8 cellular contexts compared by ENCODE assay signal in genomic region chrX:71540801-71541545, GRCh38. TPM values are rescaled to one million over a fixed set of nuclear protein-coding genes. Genes with fewer than 3 reads are reported as not detected.
DNase-seq lines count a peak whose midpoint lies in the region; ATAC-seq and TF ChIP-seq lines count a peak whose summit lies in the region.

No MANE protein-coding gene starts in this region.

- H3K9ac ChIP-seq in SK-N-SH, result peak overlapping the region; percentile 24; the same call in 1 of the 2 replicates

- H3K4me1 Mint-ChIP-seq in naive thymus-derived CD4-positive, alpha-beta T cell, result peaks cover 30 to 84% (median 74%) of the 10 kb centered on the region in 7 donors

- H3K4me2 ChIP-seq in SK-N-SH, result peak overlapping the region; percentile 23; the same call in 1 of the 2 replicates

- H3K79me2 ChIP-seq in SK-N-SH (ENCODE audit: insufficient read depth), result peaks cover 88% of the 10 kb centered on the region

- WGBS in SK-N-SH (ENCODE audit: low lambda C conversion rate), result 32% methylated on average over 7 of the region's 7 CpGs

- no peak overlapping the region for H3K4me3 ChIP-seq in SK-N-SH (ENCODE audit: low read depth in 2 of 2, low read length in 1 of 2)
- H3K4me3 ChIP-seq in naive thymus-derived CD4-positive, alpha-beta T cell (ENCODE audit: low read length), result peak overlapping the region; percentile 38

- no peak overlapping the region for H2AFZ ChIP-seq in SK-N-SH (ENCODE audit: low read depth)

- CTCF ChIA-PET in SK-N-SH (lab: Yijun Ruan, JAX), result no interaction called here
- CTCF ChIA-PET in naive thymus-derived CD4-positive, alpha-beta T cell (lab: Charles Lee), result interaction anchor here (1.0 kb wide), 1 partner anchor 9 kb away, joined by 3 read pairs; no protein-coding TSS in a partner anchor

- peak overlapping the region; percentile 2 to 91 (median 46) for H3K27ac Mint-ChIP-seq in naive thymus-derived CD4-positive, alpha-beta T cell

- peaks cover 92% of the 10 kb centered on the region for H4K20me1 ChIP-seq in SK-N-SH (ENCODE audit: insufficient read depth)

- H3K4me1 ChIP-seq in SK-N-SH (ENCODE audit: control insufficient read depth in 1 of 2, insufficient read depth in 2 of 2, low read depth in 1 of 2, low read length in 1 of 2), result peaks cover 7 to 18% of the 10 kb centered on the region in 2 experiments; a peak in 3 of 4 replicates
- peaks cover 27 to 28% of the 10 kb centered on the region in 2 donors for H3K4me1 ChIP-seq in naive thymus-derived CD4-positive, alpha-beta T cell (ENCODE audit: control insufficient read depth in 2 of 2, insufficient read depth in 2 of 2, low read length in 2 of 2)

- peaks cover 40% of the 10 kb centered on the region for H3F3A ChIP-seq in SK-N-SH (replicated peaks; ENCODE audit: insufficient read depth)

- no peaks in the 10 kb centered on the region for H3K9me3 ChIP-seq in SK-N-SH
- no peaks in the 10 kb centered on the region for H3K9me3 ChIP-seq in naive thymus-derived CD4-positive, alpha-beta T cell (ENCODE audit: control insufficient read depth in 2 of 3, low read length in 3 of 3)

- H3K27me3 Mint-ChIP-seq in naive thymus-derived CD4-positive, alpha-beta T cell, result no peaks in the 10 kb centered on the region

- ATAC-seq in SK-N-SH treated with all-trans-retinoic acid at 6 μM for 48 hours (no peak), HG02870 (IDR thresholded peaks at IDR 0.05; ENCODE audit: unreplicated experiment) (peak; percentile 80)
- ATAC-seq in naive thymus-derived CD4-positive, alpha-beta T cell, result peak; percentile 70

- intact Hi-C loops in naive thymus-derived CD4-positive, alpha-beta T cell (cut with micrococcal nuclease), result loop anchor here (1.0 kb wide), 1 partner anchor 9 kb away; no protein-coding TSS in a partner anchor

- TF ChIP-seq EP300 in SK-N-SH (IDR thresholded peaks at IDR 0.05; ENCODE audit: borderline replicate concordance in 1 of 2, low read depth in 1 of 2, low read length in 1 of 2), result no peak

- no peaks in the 10 kb centered on the region for H3K9me2 ChIP-seq in SK-N-SH

- POLR2A ChIA-PET in SK-N-SH (lab: Yijun Ruan, JAX), result no interaction called here
- POLR2A ChIA-PET in naive thymus-derived CD4-positive, alpha-beta T cell (lab: Charles Lee), result interaction anchor here (1.5 to 5.7 kb wide), 3 partner anchors 7 to 26 kb away, joined by 3 to 49 read pairs (median 5); partner anchors contain the start of gene OGT

- H3K4me3 Mint-ChIP-seq in naive thymus-derived CD4-positive, alpha-beta T cell, result peak overlapping the region; percentile 29 to 98 (median 78)

- no peak for TF ChIP-seq CTCF in SK-N-SH (IDR thresholded peaks at IDR 0.05)

- H3K27ac ChIP-seq in SK-N-SH (ENCODE audit: low read depth in 2 of 2, low read length in 1 of 2), result peak overlapping the region in 1 of 2 experiments; percentile 81; a peak in 2 of 4 replicates
- peak overlapping the region; percentile 46 for H3K27ac ChIP-seq in naive thymus-derived CD4-positive, alpha-beta T cell (ENCODE audit: low read depth, low read length)

- H3K36me3 Mint-ChIP-seq in naive thymus-derived CD4-positive, alpha-beta T cell, result peaks cover 0 to 31% (median 12%) of the 10 kb centered on the region in 5 donors

- H3K9me3 Mint-ChIP-seq in naive thymus-derived CD4-positive, alpha-beta T cell, result no peaks in the 10 kb centered on the region

- TF ChIP-seq RAD21 in SK-N-SH (IDR thresholded peaks at IDR 0.05; ENCODE audit: low read length), result no peak

- peaks cover 8 to 21% of the 10 kb centered on the region in 2 experiments for H3K36me3 ChIP-seq in SK-N-SH (replicated peaks in 1 of 2; ENCODE audit: control insufficient read depth in 1 of 2, insufficient read depth in 2 of 2, low read length in 1 of 2)
- peaks cover 6 to 25% (median 13%) of the 10 kb centered on the region in 3 experiments for H3K36me3 ChIP-seq in naive thymus-derived CD4-positive, alpha-beta T cell (ENCODE audit: control insufficient read depth in 2 of 3, insufficient read depth in 3 of 3, low read length in 3 of 3)

- peaks cover 4% of the 10 kb centered on the region; the same call in 1 of the 2 replicates for H3K27me3 ChIP-seq in SK-N-SH (ENCODE audit: insufficient read depth)
- H3K27me3 ChIP-seq in naive thymus-derived CD4-positive, alpha-beta T cell (ENCODE audit: control insufficient read depth in 2 of 2, insufficient read depth in 2 of 2, low read length in 2 of 2), result no peaks in the 10 kb centered on the region

- DNase-seq in SK-N-SH (no peak), SIG-M5 (lab: John Stamatoyannopoulos, UW) (peak; percentile 79), amniotic stem cell (lab: John Stamatoyannopoulos, UW) (no peak), occipital lobe (lab: John Stamatoyannopoulos, UW) (no peak), NCI-H526 (lab: John Stamatoyannopoulos, UW) (no peak)
- no peak for DNase-seq in naive thymus-derived CD4-positive, alpha-beta T cell

TF ChIP-seq in SK-N-SH, 30 proteins besides CTCF, POLR2A, EP300 and RAD21 (continues in another document):
- TF ChIP-seq, protein P1, sequence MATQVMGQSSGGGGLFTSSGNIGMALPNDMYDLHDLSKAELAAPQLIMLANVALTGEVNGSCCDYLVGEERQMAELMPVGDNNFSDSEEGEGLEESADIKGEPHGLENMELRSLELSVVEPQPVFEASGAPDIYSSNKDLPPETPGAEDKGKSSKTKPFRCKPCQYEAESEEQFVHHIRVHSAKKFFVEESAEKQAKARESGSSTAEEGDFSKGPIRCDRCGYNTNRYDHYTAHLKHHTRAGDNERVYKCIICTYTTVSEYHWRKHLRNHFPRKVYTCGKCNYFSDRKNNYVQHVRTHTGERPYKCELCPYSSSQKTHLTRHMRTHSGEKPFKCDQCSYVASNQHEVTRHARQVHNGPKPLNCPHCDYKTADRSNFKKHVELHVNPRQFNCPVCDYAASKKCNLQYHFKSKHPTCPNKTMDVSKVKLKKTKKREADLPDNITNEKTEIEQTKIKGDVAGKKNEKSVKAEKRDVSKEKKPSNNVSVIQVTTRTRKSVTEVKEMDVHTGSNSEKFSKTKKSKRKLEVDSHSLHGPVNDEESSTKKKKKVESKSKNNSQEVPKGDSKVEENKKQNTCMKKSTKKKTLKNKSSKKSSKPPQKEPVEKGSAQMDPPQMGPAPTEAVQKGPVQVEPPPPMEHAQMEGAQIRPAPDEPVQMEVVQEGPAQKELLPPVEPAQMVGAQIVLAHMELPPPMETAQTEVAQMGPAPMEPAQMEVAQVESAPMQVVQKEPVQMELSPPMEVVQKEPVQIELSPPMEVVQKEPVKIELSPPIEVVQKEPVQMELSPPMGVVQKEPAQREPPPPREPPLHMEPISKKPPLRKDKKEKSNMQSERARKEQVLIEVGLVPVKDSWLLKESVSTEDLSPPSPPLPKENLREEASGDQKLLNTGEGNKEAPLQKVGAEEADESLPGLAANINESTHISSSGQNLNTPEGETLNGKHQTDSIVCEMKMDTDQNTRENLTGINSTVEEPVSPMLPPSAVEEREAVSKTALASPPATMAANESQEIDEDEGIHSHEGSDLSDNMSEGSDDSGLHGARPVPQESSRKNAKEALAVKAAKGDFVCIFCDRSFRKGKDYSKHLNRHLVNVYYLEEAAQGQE (IDR thresholded peaks at IDR 0.05; ENCODE audit: low read depth, low read length), result no peak
- no peak for TF ChIP-seq POLR2AphosphoS5 (IDR thresholded peaks at IDR 0.05; ENCODE audit: low read depth, low read length)

TF ChIP-seq in SK-N-SH treated with all-trans-retinoic acid at 6 μM for 48 hours, 23 proteins besides CTCF, POLR2A, EP300 and RAD21:
- TF ChIP-seq OSR1 (CRISPR knock-in tag; IDR thresholded peaks at IDR 0.05), result no peak
- no peak for TF ChIP-seq PPARA (CRISPR knock-in tag; IDR thresholded peaks at IDR 0.05; ENCODE audit: borderline replicate concordance)

RNA-seq across cellular contexts. Expression of gene OGT, which starts 8.1 kb away (rescaled TPM):
- 77.0 and 148 TPM in 2 replicates for polyA plus RNA-seq in SK-N-SH (2012; rRNA removed)
- polyA plus RNA-seq in SK-N-SH (2012; cell fraction: cytosol; rRNA removed), result 17.5 and 19.8 TPM in 2 replicates
- 556 and 990 TPM in 2 replicates for polyA plus RNA-seq in SK-N-SH (2012; cell fraction: nucleus; rRNA removed)
- total RNA-seq in naive thymus-derived CD4-positive, alpha-beta T cell, result 100 to 1,000 TPM; 313 to 520 (median 424) TPM
- polyA plus RNA-seq in naive thymus-derived CD4-positive, alpha-beta T cell, result 10 to 100 TPM; 30.5 to 40.4 TPM
- total RNA-seq in occipital lobe, result 248 TPM

RNA-seq across cellular contexts. Expression of gene GCNA, which starts 37.3 kb away (rescaled TPM):
- 1.8 and 2.5 TPM in 2 replicates for polyA plus RNA-seq in SK-N-SH (2012; rRNA removed)
- polyA plus RNA-seq in SK-N-SH (2012; cell fraction: cytosol; rRNA removed), result 0.84 and 0.88 TPM in 2 replicates
- 5.9 and 10.2 TPM in 2 replicates for polyA plus RNA-seq in SK-N-SH (2012; cell fraction: nucleus; rRNA removed)
- 10 to 100 TPM in 2 of 5 experiments, 1 to 10 TPM in 3; 2.5 to 14.7 (median 6.4) TPM for total RNA-seq in naive thymus-derived CD4-positive, alpha-beta T cell
- under 1 TPM; 0.08 to 0.84 TPM for polyA plus RNA-seq in naive thymus-derived CD4-positive, alpha-beta T cell
- 3.0 TPM for total RNA-seq in occipital lobe
